22 cellular contexts compared by ENCODE assay signal in the genomic region with DNA sequence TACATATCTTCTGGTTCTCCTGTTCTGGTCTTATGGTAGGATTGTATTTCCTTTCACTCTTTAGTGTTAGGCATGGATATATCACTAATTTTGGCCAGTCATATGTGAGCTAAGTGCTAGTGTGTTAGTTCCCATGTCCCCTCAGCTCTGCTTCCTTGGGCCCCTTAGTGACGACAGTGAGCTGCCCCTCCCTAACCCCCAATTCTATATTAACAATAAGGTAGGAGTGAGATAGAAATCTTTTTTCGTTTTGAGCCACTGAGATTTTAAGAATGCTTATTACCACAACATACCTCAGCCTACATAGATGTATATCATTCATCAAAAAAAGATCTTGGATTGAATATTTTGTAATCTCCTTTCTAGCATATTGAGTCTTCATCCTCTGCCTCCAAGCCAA.
DNase-seq lines count a peak whose midpoint lies in the region; ATAC-seq and TF ChIP-seq lines count a peak whose summit lies in the region.
"Had no signal": no experiment of that assay in that cellular context is flagged by ENCODE, and none has a peak within 500 bp of the region (broad histone marks: within the 10 kb centered on the region; RNA-seq: fewer than 3 reads in every experiment).

No MANE protein-coding gene starts in this region.

- TF ChIP-seq CTCF in chondrocyte (IDR thresholded peaks at IDR 0.05): no peak
- no peak for TF ChIP-seq CTCF in osteocyte (IDR thresholded peaks at IDR 0.05)

- H3K9ac ChIP-seq in GM23248: no peak overlapping the region

- POLR2A ChIA-PET in CD4-positive, alpha-beta memory T cell (lab: Charles Lee; ENCODE audit: partially characterized antibody): no interaction called here

- H2AFZ ChIP-seq in GM23248: no peak overlapping the region
- H2AFZ ChIP-seq: PC-9 had no signal

- no peak overlapping the region for H3K4me3 Mint-ChIP-seq in CD4-positive, alpha-beta memory T cell
- H3K4me3 Mint-ChIP-seq in chondrocyte (ENCODE audit: unreplicated experiment): no peak overlapping the region
- no peak overlapping the region for H3K4me3 Mint-ChIP-seq in osteocyte (ENCODE audit: unreplicated experiment)
- H3K4me3 Mint-ChIP-seq: activated naive CD8-positive, alpha-beta T cell treated with anti-CD3 and anti-CD28 coated beads, Interleukin-2, amount 50 U/mL, for 24 hours; dendritic cell treated with granulocyte-macrophage colony-stimulating factor and Interleukin-4, amounts not matched to agents 40 ng/mL and 50 ng/mL, for 4 days; T-helper 2 cell treated with Interferon-gamma antibody and Interleukin-4, amounts not matched to agents 5 μg/mL and 100 μg/mL, for 36 hours had no signal

- H3F3A ChIP-seq in GM23248 (ENCODE audit: insufficient read depth): peaks cover 9% of the 10 kb centered on the region

- H3K27me3 Mint-ChIP-seq in CD4-positive, alpha-beta memory T cell: no peaks in the 10 kb centered on the region
- no peaks in the 10 kb centered on the region for H3K27me3 Mint-ChIP-seq in chondrocyte (ENCODE audit: low read depth)
- no peaks in the 10 kb centered on the region for H3K27me3 Mint-ChIP-seq in osteocyte (ENCODE audit: unreplicated experiment)
- H3K27me3 Mint-ChIP-seq: activated naive CD8-positive, alpha-beta T cell treated with anti-CD3 and anti-CD28 coated beads, Interleukin-2, amount 50 U/mL, for 24 hours; dendritic cell treated with granulocyte-macrophage colony-stimulating factor and Interleukin-4, amounts not matched to agents 40 ng/mL and 50 ng/mL, for 4 days had no signal

- no peaks in the 10 kb centered on the region for H3K9me3 ChIP-seq in CD4-positive, alpha-beta memory T cell (ENCODE audit: control insufficient read depth in 1 of 2, low read length in 2 of 2)
- H3K9me3 ChIP-seq in GM23248 (ENCODE audit: low read depth): no peaks in the 10 kb centered on the region
- H3K9me3 ChIP-seq: transverse colon had no signal

- in situ Hi-C loops in GM23248 (cut with MboI): no loop called here

- H3K4me1 ChIP-seq in CD4-positive, alpha-beta memory T cell (ENCODE audit: insufficient read depth, low read length): peaks cover 19% of the 10 kb centered on the region
- H3K4me1 ChIP-seq in GM23248 (ENCODE audit: insufficient read depth): peaks cover 23% of the 10 kb centered on the region
- H3K4me1 ChIP-seq: transverse colon had no signal

- H3K9me2 ChIP-seq in GM23248 (ENCODE audit: insufficient read depth): no peaks in the 10 kb centered on the region

- peaks cover 22% of the 10 kb centered on the region for H3K36me3 ChIP-seq in CD4-positive, alpha-beta memory T cell (ENCODE audit: insufficient read depth, low read length)
- no peaks in the 10 kb centered on the region for H3K36me3 ChIP-seq in GM23248 (ENCODE audit: low read depth)
- H3K36me3 ChIP-seq: transverse colon had no signal

- H3K9me3 Mint-ChIP-seq in CD4-positive, alpha-beta memory T cell: no peaks in the 10 kb centered on the region
- no peaks in the 10 kb centered on the region for H3K9me3 Mint-ChIP-seq in chondrocyte (ENCODE audit: low read depth)
- no peaks in the 10 kb centered on the region for H3K9me3 Mint-ChIP-seq in osteocyte (ENCODE audit: unreplicated experiment)
- H3K9me3 Mint-ChIP-seq: activated naive CD8-positive, alpha-beta T cell treated with anti-CD3 and anti-CD28 coated beads, Interleukin-2, amount 50 U/mL, for 24 hours; dendritic cell treated with granulocyte-macrophage colony-stimulating factor and Interleukin-4, amounts not matched to agents 40 ng/mL and 50 ng/mL, for 4 days had no signal

- no peaks in the 10 kb centered on the region for H4K20me1 ChIP-seq in GM23248 (ENCODE audit: insufficient read depth)

- H3K27ac Mint-ChIP-seq in CD4-positive, alpha-beta memory T cell: peak overlapping the region in 6 of 7 donors; percentile 5 to 87 (median 60)
- peak overlapping the region; percentile 2 for H3K27ac Mint-ChIP-seq in chondrocyte (ENCODE audit: unreplicated experiment)
- peak overlapping the region; percentile 5 for H3K27ac Mint-ChIP-seq in osteocyte (ENCODE audit: unreplicated experiment)
- H3K27ac Mint-ChIP-seq: activated naive CD8-positive, alpha-beta T cell treated with anti-CD3 and anti-CD28 coated beads, Interleukin-2, amount 50 U/mL, for 24 hours; T-helper 2 cell treated with Interferon-gamma antibody and Interleukin-4, amounts not matched to agents 5 μg/mL and 100 μg/mL, for 36 hours had no signal

- ATAC-seq in GM18502 (IDR thresholded peaks at IDR 0.05; ENCODE audit: poor library complexity, unreplicated experiment) (no peak), GM19351 (IDR thresholded peaks at IDR 0.05; ENCODE audit: unreplicated experiment) (no peak)
- ATAC-seq: esophagus mucosa, left lobe of liver, right cardiac atrium had no signal

- H3K4me1 Mint-ChIP-seq in CD4-positive, alpha-beta memory T cell: peaks cover 31 to 56% (median 45%) of the 10 kb centered on the region in 4 donors
- H3K4me1 Mint-ChIP-seq in chondrocyte (ENCODE audit: low read depth): peaks cover 22% of the 10 kb centered on the region
- H3K4me1 Mint-ChIP-seq in osteocyte (ENCODE audit: unreplicated experiment): peaks cover 9% of the 10 kb centered on the region

- H3K4me2 ChIP-seq in GM23248 (ENCODE audit: unreplicated experiment): peak overlapping the region; percentile 31
- H3K4me2 ChIP-seq: PC-9 had no signal

- CTCF ChIA-PET in CD4-positive, alpha-beta memory T cell (lab: Charles Lee; ENCODE audit: partially characterized antibody): interaction anchor here (1.0 kb wide), 1 partner anchor 10 kb away, joined by 4 read pairs; no protein-coding TSS in a partner anchor

- H3K4me3 ChIP-seq in CD4-positive, alpha-beta memory T cell (ENCODE audit: low read length in 2 of 2): no peak overlapping the region
- H3K4me3 ChIP-seq in GM23248: no peak overlapping the region
- H3K4me3 ChIP-seq: PC-9, transverse colon had no signal

- H3K27me3 ChIP-seq in CD4-positive, alpha-beta memory T cell (ENCODE audit: insufficient read depth, low read length): no peaks in the 10 kb centered on the region
- no peaks in the 10 kb centered on the region for H3K27me3 ChIP-seq in GM23248 (replicated peaks; ENCODE audit: insufficient read depth)
- H3K27me3 ChIP-seq: transverse colon had no signal

- 47 to 51% methylated on average over 2 of the region's 2 CpGs for WGBS in GM23248 (ENCODE audit: low coverage in 1 of 2, low lambda C conversion rate in 2 of 2, missing lambda C conversion rate in 2 of 2), 2 experiments

- no peak overlapping the region for H3K27ac ChIP-seq in CD4-positive, alpha-beta memory T cell (ENCODE audit: low read depth, low read length)
- no peak overlapping the region for H3K27ac ChIP-seq in GM23248
- H3K27ac ChIP-seq: C4-2B, PC-9, transverse colon had no signal

- intact Hi-C loops in CD4-positive, alpha-beta memory T cell (cut with micrococcal nuclease): no loop called here

- peaks cover 54 to 74% of the 10 kb centered on the region in 2 donors for H3K36me3 Mint-ChIP-seq in CD4-positive, alpha-beta memory T cell
- peaks cover 8% of the 10 kb centered on the region for H3K36me3 Mint-ChIP-seq in chondrocyte (ENCODE audit: low read depth)
- H3K36me3 Mint-ChIP-seq in osteocyte (ENCODE audit: unreplicated experiment): peaks cover 9% of the 10 kb centered on the region

- no peaks in the 10 kb centered on the region for H3K79me2 ChIP-seq in GM23248 (ENCODE audit: insufficient read depth)

- no peak for DNase-seq in CD4-positive, alpha-beta memory T cell
- DNase-seq in GM23248: no peak
- no peak for DNase-seq in chondrocyte (ENCODE audit: low spot score)
- no peak for DNase-seq in osteocyte (ENCODE audit: extremely low spot score, unreplicated experiment)
- DNase-seq in NCI-H345 treated with DMSO at 0.1 percent for 48 hours (lab: John Stamatoyannopoulos, UW; ENCODE audit: unreplicated experiment): no peak
- DNase-seq: activated CD4-positive, alpha-beta T cell treated with anti-CD3 and anti-CD28 coated beads for 1 hour; activated gamma-delta T cell; activated naive CD8-positive, alpha-beta T cell treated with anti-CD3 and anti-CD28 coated beads, Interleukin-2, amount 50 U/mL, for 24 hours; glutamatergic neuron; NCI-H1930; NCI-H526; PC-9; right cardiac atrium; stimulated activated CD8-positive, alpha-beta memory T cell treated with anti-CD3 and anti-CD28 coated beads, Interleukin-4, amount 100 ng/mL, for 48 hours; transverse colon had no signal

Comparison
In these comparisons a context has a peak if more than half of its experiments do, and no peak if none do; other contexts are left out.
1. H3K27ac Mint-ChIP-seq: peak in every context shown above with its lines; median percentile 60 in CD4-positive, alpha-beta memory T cell; 5 in osteocyte; 2 in chondrocyte.